Comparison of ENCODE assay signal across 16 cellular contexts in genomic region chr20:4113996-4114603, GRCh38. TPM values are rescaled to one million over a fixed set of nuclear protein-coding genes. Genes with fewer than 3 reads are reported as not detected.
A peak's percentile ranks its signal among the peaks of the same experiment; 100 is the strongest.
DNase-seq lines count a peak whose midpoint lies in the region; ATAC-seq, FAIRE-seq and TF ChIP-seq lines count a peak whose summit lies in the region.
"Had no signal": no experiment of that assay in that cellular context is flagged by ENCODE, and none has a peak within 500 bp of the region (broad histone marks: within the 10 kb centered on the region; RNA-seq: fewer than 3 reads in every experiment).

No MANE protein-coding gene starts in this region.

- H3K36me3 ChIP-seq in KMS-11 (ENCODE audit: insufficient read depth): no peaks in the 10 kb centered on the region
- H3K36me3 ChIP-seq in HepG2 (replicated peaks in 1 of 2; ENCODE audit: control insufficient read depth in 1 of 2, insufficient read depth in 2 of 2, low read length in 2 of 2): no peaks in the 10 kb centered on the region
- H3K36me3 ChIP-seq: breast epithelium, gastrocnemius medialis, sigmoid colon had no signal

- H2AFZ ChIP-seq in KMS-11 (ENCODE audit: low read depth) (peak overlapping the region; percentile 18; the same call in 1 of the 2 replicates), HepG2 (ENCODE audit: low read length) (no peak overlapping the region)

- in situ Hi-C loops in HepG2 (cut with HindIII; ENCODE audit: extremely low pct_ligation_motif_present, low pct_unique_long_range_greater_than_20kb): loop anchor here (10.0 kb wide), 1 partner anchor 481 kb away; no protein-coding TSS in a partner anchor

- H3K4me1 Mint-ChIP-seq in T-helper 17 cell: peaks cover 22% of the 10 kb centered on the region
- H3K4me1 Mint-ChIP-seq in chondrocyte (ENCODE audit: low read depth): peaks cover 2% of the 10 kb centered on the region
- no peaks in the 10 kb centered on the region for H3K4me1 Mint-ChIP-seq in progenitor cell of endocrine pancreas (ENCODE audit: low read depth)

- H3K27ac ChIP-seq in KMS-11: peak overlapping the region; percentile 73; the same call in 1 of the 2 replicates
- no peak overlapping the region for H3K27ac ChIP-seq in HepG2 (ENCODE audit: extremely low read length, insufficient read depth, low read length)
- H3K27ac ChIP-seq: breast epithelium, gastrocnemius medialis, RWPE1, sigmoid colon had no signal

- H3K36me3 Mint-ChIP-seq in T-helper 17 cell (ENCODE audit: low read depth): no peaks in the 10 kb centered on the region
- no peaks in the 10 kb centered on the region for H3K36me3 Mint-ChIP-seq in chondrocyte (ENCODE audit: low read depth)
- no peaks in the 10 kb centered on the region for H3K36me3 Mint-ChIP-seq in progenitor cell of endocrine pancreas (ENCODE audit: insufficient read depth)
- H3K36me3 Mint-ChIP-seq: CD8-positive, alpha-beta T cell; stimulated activated effector memory CD8-positive, alpha-beta T cell treated with anti-CD3 and anti-CD28 coated beads, Interleukin-12 subunit alpha, Interleukin-12 subunit beta, amount 100 ng/mL, for 72 hours had no signal

- H4K20me1 ChIP-seq in KMS-11 (ENCODE audit: insufficient read depth) (no peaks in the 10 kb centered on the region), HepG2 (ENCODE audit: insufficient read depth, low read length) (no peaks in the 10 kb centered on the region)

- intact Hi-C loops in HepG2 (cut with micrococcal nuclease; ENCODE audit: unreplicated experiment): no loop called here

- H3K4me1 ChIP-seq in KMS-11 (ENCODE audit: low read depth, poor library complexity, severe bottlenecking) (peaks cover 59% of the 10 kb centered on the region), HepG2 (ENCODE audit: insufficient read depth, low read length) (peaks cover 44% of the 10 kb centered on the region)

- H3K9ac ChIP-seq in KMS-11 (no peak overlapping the region), HepG2 (ENCODE audit: insufficient read depth, low read depth, low read length) (no peak overlapping the region)

- no peaks in the 10 kb centered on the region for H3K27me3 ChIP-seq in KMS-11 (ENCODE audit: insufficient read depth, low read depth)
- H3K27me3 ChIP-seq in HepG2 (ENCODE audit: control insufficient read depth in 1 of 2, insufficient read depth in 2 of 2, low read length in 2 of 2): peaks cover 7 to 29% of the 10 kb centered on the region in 2 experiments; a peak in 3 of 5 replicates
- H3K27me3 ChIP-seq: breast epithelium, gastrocnemius medialis, sigmoid colon had no signal

- H3K4me3 ChIP-seq in KMS-11 (IDR thresholded peaks at IDR 0.05; ENCODE audit: insufficient read depth, low read depth, low read length) (no peak overlapping the region), HepG2 (replicated peaks in 1 of 3; ENCODE audit: insufficient read depth in 1 of 3, low read depth in 2 of 3, low read length in 3 of 3) (no peak overlapping the region)
- H3K4me3 ChIP-seq: breast epithelium, gastrocnemius medialis, sigmoid colon had no signal

- peak overlapping the region; percentile 65 for H3K27ac Mint-ChIP-seq in T-helper 17 cell
- no peak overlapping the region for H3K27ac Mint-ChIP-seq in chondrocyte (ENCODE audit: unreplicated experiment)
- no peak overlapping the region for H3K27ac Mint-ChIP-seq in progenitor cell of endocrine pancreas
- H3K27ac Mint-ChIP-seq: CD8-positive, alpha-beta T cell; stimulated activated effector memory CD8-positive, alpha-beta T cell treated with anti-CD3 and anti-CD28 coated beads, Interleukin-12 subunit alpha, Interleukin-12 subunit beta, amount 100 ng/mL, for 72 hours had no signal

- TF ChIP-seq CTCF in KMS-11 (conservative IDR thresholded peaks at IDR 0.05; ENCODE audit: low read depth, low read length) (no peak), HepG2 (CRISPR knock-in tag; IDR thresholded peaks at IDR 0.05) (no peak), chondrocyte (IDR thresholded peaks at IDR 0.05) (no peak), progenitor cell of endocrine pancreas (IDR thresholded peaks at IDR 0.05; ENCODE audit: unreplicated experiment) (no peak)

- peak overlapping the region; percentile 87 for H3K4me2 ChIP-seq in KMS-11
- no peak overlapping the region for H3K4me2 ChIP-seq in HepG2 (ENCODE audit: low read depth, low read length)

- peak; percentile 57 for FAIRE-seq in HepG2 (lab: Jason Lieb, UNC)
- FAIRE-seq: TTC549 had no signal

- TF ChIP-seq POLR2A in HepG2 (IDR thresholded peaks at IDR 0.05; ENCODE audit: insufficient read depth in 1 of 2, low read depth in 2 of 2, low read length in 2 of 2): no peak

- H3K9me3 ChIP-seq in T-helper 17 cell (ENCODE audit: control insufficient read depth, low read length, poor library complexity, severe bottlenecking) (no peaks in the 10 kb centered on the region), HepG2 (ENCODE audit: low read length) (no peaks in the 10 kb centered on the region)
- H3K9me3 ChIP-seq: breast epithelium, gastrocnemius medialis, sigmoid colon had no signal

- no TSS peak for BruUV-seq in HepG2 (replicated peaks; lab: Mats Ljungman, UMichigan)

- TF ChIP-seq EP300 in HepG2 (IDR thresholded peaks at IDR 0.05; ENCODE audit: low read depth in 2 of 2, low read length in 2 of 2) (no peak), HepG2 (CRISPR knock-in tag; IDR thresholded peaks at IDR 0.05; ENCODE audit: borderline replicate concordance) (no peak)

- no peak for TF ChIP-seq RAD21 in HepG2 (CRISPR knock-in tag; IDR thresholded peaks at IDR 0.05)

- H3K27me3 Mint-ChIP-seq in T-helper 17 cell (peaks cover 13% of the 10 kb centered on the region), chondrocyte (ENCODE audit: low read depth) (no peaks in the 10 kb centered on the region), progenitor cell of endocrine pancreas (peaks cover 15% of the 10 kb centered on the region)

- H3K4me3 Mint-ChIP-seq in T-helper 17 cell (peak overlapping the region; percentile 5), chondrocyte (ENCODE audit: unreplicated experiment) (no peak overlapping the region), progenitor cell of endocrine pancreas (ENCODE audit: low read depth) (no peak overlapping the region)
- H3K4me3 Mint-ChIP-seq: CD8-positive, alpha-beta T cell; stimulated activated effector memory CD8-positive, alpha-beta T cell treated with anti-CD3 and anti-CD28 coated beads, Interleukin-12 subunit alpha, Interleukin-12 subunit beta, amount 100 ng/mL, for 72 hours had no signal

- DNase-seq in NCI-H2227 (lab: John Stamatoyannopoulos, UW; ENCODE audit: unreplicated experiment) (peak; percentile 23), NCI-H2227 treated with DMSO at 0.1 percent for 48 hours (lab: John Stamatoyannopoulos, UW) (no peak), T-helper 17 cell (no peak), HepG2 (ENCODE audit: low spot score) (no peak), chondrocyte (ENCODE audit: low spot score) (no peak), progenitor cell of endocrine pancreas (ENCODE audit: low spot score, unreplicated experiment) (no peak)
- DNase-seq in activated CD4-positive, CD25-positive, alpha-beta regulatory T cell treated with anti-CD3 and anti-CD28 coated beads, Interleukin-2, amount 50 U/mL, for 72 hours: no peak
- DNase-seq: activated naive CD4-positive, alpha-beta T cell treated with anti-CD3 and anti-CD28 coated beads, Interleukin-2, amount 50 U/mL, for 16 hours; CD8-positive, alpha-beta T cell; gastrocnemius medialis; sigmoid colon had no signal

- 11% methylated on average over 3 of the region's 3 CpGs for WGBS in HepG2 (ENCODE audit: low lambda C conversion rate)

- H3K9me3 Mint-ChIP-seq in chondrocyte (ENCODE audit: low read depth) (no peaks in the 10 kb centered on the region), progenitor cell of endocrine pancreas (ENCODE audit: low read depth) (no peaks in the 10 kb centered on the region)
- H3K9me3 Mint-ChIP-seq: CD8-positive, alpha-beta T cell; stimulated activated effector memory CD8-positive, alpha-beta T cell treated with anti-CD3 and anti-CD28 coated beads, Interleukin-12 subunit alpha, Interleukin-12 subunit beta, amount 100 ng/mL, for 72 hours had no signal

- ATAC-seq in T-helper 17 cell (no peak), HepG2 (no peak)
- ATAC-seq: CD8-positive, alpha-beta T cell; gastrocnemius medialis; stimulated activated effector memory CD8-positive, alpha-beta T cell treated with anti-CD3 and anti-CD28 coated beads, Interleukin-12 subunit alpha, Interleukin-12 subunit beta, amount 100 ng/mL, for 72 hours had no signal

- POLR2A ChIA-PET in HepG2 (lab: Yijun Ruan, JAX): no interaction called here

- CTCF ChIA-PET in HepG2 (lab: Yijun Ruan, JAX; ENCODE audit: low intra/inter-chr PET ratio, low total read pairs): no interaction called here

- H3K79me2 ChIP-seq in KMS-11 (ENCODE audit: insufficient read depth, low read depth): no peaks in the 10 kb centered on the region
- H3K79me2 ChIP-seq in HepG2 (ENCODE audit: insufficient read depth, low read length): no peaks in the 10 kb centered on the region

RNA-seq across cellular contexts. Expression of gene SMOX, which starts 34.5 kb away (rescaled TPM):
- total RNA-seq in T-helper 17 cell (10 to 100 TPM in 1 of 2 donors, 1 to 10 TPM in 1; 3.1 to 40.8 TPM), HepG2 (2016; rRNA removed; fragmentation: Illumina TruSeq; extraction: Trizol) (15.2 and 22.7 TPM in 2 replicates), chondrocyte (5.9 to 17.2 TPM (median 16.2 TPM) in 3 replicates), progenitor cell of endocrine pancreas (23.5 and 26.8 TPM in 2 replicates)
- total RNA-seq in HepG2 (2016; cell fraction: cytosol; rRNA removed; fragmentation: Illumina TruSeq; extraction: Trizol; ENCODE audit: low read depth): 6.1 and 6.3 TPM in 2 replicates
- total RNA-seq in HepG2 (2016; cell fraction: insoluble cytoplasmic fraction; rRNA removed; fragmentation: Illumina TruSeq; extraction: Trizol): 15.6 and 22.2 TPM in 2 replicates
- 10.3 and 11.1 TPM in 2 replicates for total RNA-seq in HepG2 (2016; cell fraction: membrane; rRNA removed; fragmentation: Illumina TruSeq; extraction: Trizol)
- 12.0 and 12.7 TPM in 2 replicates for total RNA-seq in HepG2 (2016; cell fraction: nucleus; rRNA removed; fragmentation: Illumina TruSeq; extraction: Trizol)
- polyA plus RNA-seq in HepG2 (2011; rRNA removed): 10.2 and 12.2 TPM in 2 replicates
- polyA plus RNA-seq in HepG2 (2011; cell fraction: cytosol; rRNA removed): 9.3 and 16.7 TPM in 2 replicates
- polyA plus RNA-seq in HepG2 (2011; cell fraction: nucleus; rRNA removed): 29.6 TPM in 2 replicates
- 13.2 and 25.9 TPM in 2 replicates for polyA plus RNA-seq in HepG2 (2012)
- 5.0 and 6.4 TPM in 2 replicates for polyA plus RNA-seq in HepG2 (2016; cell fraction: cytosol; fragmentation: Illumina TruSeq; extraction: Trizol; ENCODE audit: low read depth)
- 19.3 and 21.5 TPM in 2 replicates for polyA plus RNA-seq in HepG2 (2016; cell fraction: insoluble cytoplasmic fraction; fragmentation: Illumina TruSeq; extraction: Trizol; ENCODE audit: low read depth)
- 10.4 and 12.4 TPM in 2 replicates for polyA plus RNA-seq in HepG2 (2016; cell fraction: membrane; fragmentation: Illumina TruSeq; extraction: Trizol; ENCODE audit: low read depth)
- 22.2 and 26.5 TPM in 2 replicates for polyA plus RNA-seq in HepG2 (2016; cell fraction: nucleus; fragmentation: Illumina TruSeq; extraction: Trizol; ENCODE audit: insufficient read depth, low read depth)
- polyA minus RNA-seq in HepG2 (2011; rRNA and poly(A)+ RNA removed; ENCODE audit: low replicate concordance): 17.6 and 18.8 TPM in 2 replicates
- polyA minus RNA-seq in HepG2 (2011; cell fraction: cytosol; rRNA and poly(A)+ RNA removed): 3.9 and 5.8 TPM in 2 replicates
- polyA minus RNA-seq in HepG2 (2011; cell fraction: nucleus; rRNA and poly(A)+ RNA removed): 8.5 and 10.0 TPM in 2 replicates
